Comparison of ENCODE assay signal across 9 cellular contexts in genomic region chr3:22371592-22372291, GRCh38.
DNase-seq lines count a peak whose midpoint lies in the region; ATAC-seq and TF ChIP-seq lines count a peak whose summit lies in the region.
"Had no signal": no experiment of that assay in that cellular context is flagged by ENCODE, and none has a peak within 500 bp of the region (broad histone marks: within the 10 kb centered on the region; RNA-seq: fewer than 3 reads in every experiment).

No MANE protein-coding gene starts in this region.

- H3K27ac ChIP-seq in HUES6 (ENCODE audit: low read depth, low read length) (no peak overlapping the region), left lung (no peak overlapping the region), testis (no peak overlapping the region)

- WGBS in testis, 2 donors, result 9 to 13% methylated on average over 22 to 23 of the region's 23 CpGs

- peaks cover 7% of the 10 kb centered on the region; the same call in 1 of the 2 replicates for H3K4me1 ChIP-seq in HUES6 (ENCODE audit: control insufficient read depth, insufficient read depth, low read length)
- peaks cover 0 to 9% of the 10 kb centered on the region in 2 donors for H3K4me1 ChIP-seq in left lung
- peaks cover 8% of the 10 kb centered on the region for H3K4me1 ChIP-seq in testis

- ATAC-seq in left lung, result no peak
- ATAC-seq in HG02852 (IDR thresholded peaks at IDR 0.05; ENCODE audit: unreplicated experiment), result no peak
- ATAC-seq in GM21717 (IDR thresholded peaks at IDR 0.05; ENCODE audit: unreplicated experiment), result no peak
- ATAC-seq: activated CD8-positive, alpha-beta T cell treated with anti-CD3 and anti-CD28 coated beads for 36 hours; HCT116 had no signal

- no peak for TF ChIP-seq POLR2A in testis (IDR thresholded peaks at IDR 0.05)

- DNase-seq in ecto neural progenitor cell (ENCODE audit: low spot score), result peak; percentile 56
- peak in 1 of 2 donors; percentile 80 for DNase-seq in left lung
- no peak for DNase-seq in testis
- no peak for DNase-seq in COLO668 (lab: John Stamatoyannopoulos, UW; ENCODE audit: unreplicated experiment)

- TF ChIP-seq CTCF in left lung (IDR thresholded peaks at IDR 0.05), result no peak
- no peak for TF ChIP-seq CTCF in testis (IDR thresholded peaks at IDR 0.05)

- peaks cover 55% of the 10 kb centered on the region for H3K27me3 ChIP-seq in HUES6 (ENCODE audit: control insufficient read depth, insufficient read depth, low read length)
- H3K27me3 ChIP-seq in left lung, result peaks cover 24 to 35% of the 10 kb centered on the region in 2 donors
- H3K27me3 ChIP-seq in testis, result no peaks in the 10 kb centered on the region

- no peak overlapping the region for H3K9ac ChIP-seq in HUES6 (ENCODE audit: low read length)

- H3K9me3 ChIP-seq in HUES6 (ENCODE audit: control insufficient read depth, insufficient read depth, low read depth, low read length) (no peaks in the 10 kb centered on the region), left lung (no peaks in the 10 kb centered on the region), testis (no peaks in the 10 kb centered on the region)

- H3K36me3 ChIP-seq in HUES6 (ENCODE audit: control insufficient read depth, insufficient read depth, low read length) (no peaks in the 10 kb centered on the region), left lung (no peaks in the 10 kb centered on the region), testis (ENCODE audit: low read depth, missing control alignments) (no peaks in the 10 kb centered on the region)

- H3K4me3 ChIP-seq in HUES6 (ENCODE audit: low read depth, low read length) (peak overlapping the region; percentile 62), left lung (peak overlapping the region; percentile 16 to 30), testis (peak overlapping the region; percentile 24 to 47)

- intact Hi-C loops in left lung (cut with DNase I), result no loop called here
- intact Hi-C loops in testis (cut with DNase I; ENCODE audit: low total_unique reads), result no loop called here
